In genomic region chr6:38212579-38212978, GRCh38 we compare ENCODE assay signal across 11 cellular contexts.
DNase-seq lines count a peak whose midpoint lies in the region; ATAC-seq and TF ChIP-seq lines count a peak whose summit lies in the region.
"Had no signal": no experiment of that assay in that cellular context is flagged by ENCODE, and none has a peak within 500 bp of the region (broad histone marks: within the 10 kb centered on the region; RNA-seq: fewer than 3 reads in every experiment).

No MANE protein-coding gene starts in this region.

- TF ChIP-seq POLR2A in lower leg skin (IDR thresholded peaks at IDR 0.05) (no peak), GM18505 (IDR thresholded peaks at IDR 0.05; ENCODE audit: borderline replicate concordance, extremely low read depth, insufficient read depth, insufficient read length) (no peak)

- no peak for ATAC-seq in GM18505 (IDR thresholded peaks at IDR 0.05; ENCODE audit: unreplicated experiment)

- H3K27ac ChIP-seq in caudate nucleus (ENCODE audit: low read depth, low read length): peak overlapping the region; percentile 71
- H3K27ac ChIP-seq: GM23248 had no signal

- H3K4me3 ChIP-seq in lower leg skin (ENCODE audit: low read depth, poor library complexity, severe bottlenecking): no peak overlapping the region
- H3K4me3 ChIP-seq: GM23248 had no signal

- no peak for TF ChIP-seq CTCF in lower leg skin (IDR thresholded peaks at IDR 0.05)

- WGBS in lower leg skin, 2 donors: 65 to 74% methylated on average over 5 of the region's 5 CpGs

- intact Hi-C loops in lower leg skin (cut with DNase I; ENCODE audit: low total_unique reads): no loop called here

- DNase-seq in COLO668 (lab: John Stamatoyannopoulos, UW; ENCODE audit: unreplicated experiment) (peak; percentile 41), NCI-H2081 (lab: John Stamatoyannopoulos, UW) (peak; percentile 86 to 91), caudate nucleus (lab: John Stamatoyannopoulos, UW) (peak in 15 of 61 donors; percentile 20 to 60 (median 29)), midbrain (lab: John Stamatoyannopoulos, UW) (peak; percentile 32), AG08395 (ENCODE audit: low spot score) (no peak), lower leg skin (ENCODE audit: low spot score in 2 of 2) (no peak)
- DNase-seq in effector CD4-positive, alpha-beta T cell: no peak
- DNase-seq: AML-193, cortex of kidney, GM23248 had no signal

Comparison
In these comparisons a context has a peak if more than half of its experiments do, and no peak if none do; other contexts are left out.
1. DNase-seq: peak in COLO668 (single experiment), NCI-H2081 (2 of 2) and midbrain (single experiment); none in AG08395 (single experiment), lower leg skin (0 of 2) and effector CD4-positive, alpha-beta T cell (single experiment).